ENCODE assay signal across 1 cellular context in the genomic region with DNA sequence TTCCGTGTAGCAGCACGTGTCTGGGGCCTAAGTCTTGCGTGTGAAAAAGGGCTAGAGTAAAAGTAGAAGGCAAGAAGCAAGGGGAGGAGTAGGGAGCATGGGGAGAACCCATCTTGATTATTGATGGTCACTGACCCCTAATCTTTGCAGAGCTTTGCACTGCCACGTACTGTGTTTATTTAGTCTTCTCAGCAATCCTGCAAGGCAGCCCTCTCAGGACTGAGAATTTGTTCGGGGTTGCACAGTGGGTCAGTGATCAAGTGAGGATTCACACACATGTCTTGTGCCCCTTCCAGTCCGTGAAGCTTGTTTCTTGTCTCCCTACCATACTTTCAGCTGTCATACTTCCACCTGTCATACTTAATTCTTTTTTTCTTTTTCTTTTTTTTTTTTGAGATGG.
TF ChIP-seq lines count a peak whose summit lies in the region.

No MANE protein-coding gene starts in this region.

TF ChIP-seq in GM23338, 12 proteins besides CTCF, POLR2A, EP300 and RAD21 (continued from another document):
- TF ChIP-seq, protein P1, sequence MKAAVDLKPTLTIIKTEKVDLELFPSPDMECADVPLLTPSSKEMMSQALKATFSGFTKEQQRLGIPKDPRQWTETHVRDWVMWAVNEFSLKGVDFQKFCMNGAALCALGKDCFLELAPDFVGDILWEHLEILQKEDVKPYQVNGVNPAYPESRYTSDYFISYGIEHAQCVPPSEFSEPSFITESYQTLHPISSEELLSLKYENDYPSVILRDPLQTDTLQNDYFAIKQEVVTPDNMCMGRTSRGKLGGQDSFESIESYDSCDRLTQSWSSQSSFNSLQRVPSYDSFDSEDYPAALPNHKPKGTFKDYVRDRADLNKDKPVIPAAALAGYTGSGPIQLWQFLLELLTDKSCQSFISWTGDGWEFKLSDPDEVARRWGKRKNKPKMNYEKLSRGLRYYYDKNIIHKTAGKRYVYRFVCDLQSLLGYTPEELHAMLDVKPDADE (IDR thresholded peaks at IDR 0.05), result no peak
- no peak for TF ChIP-seq JUNB (IDR thresholded peaks at IDR 0.05; ENCODE audit: unreplicated experiment)
